ENCODE assay signal across 8 cellular contexts in genomic region chr21:45041351-45041805, GRCh38. TPM values are rescaled to one million over a fixed set of nuclear protein-coding genes. Genes with fewer than 3 reads are reported as not detected.
DNase-seq lines count a peak whose midpoint lies in the region; ATAC-seq, FAIRE-seq and TF ChIP-seq lines count a peak whose summit lies in the region.

No MANE protein-coding gene starts in this region.

- H3K9me3 ChIP-seq in BE2C: peaks cover 7% of the 10 kb centered on the region; the same call in 1 of the 2 replicates
- no peaks in the 10 kb centered on the region for H3K9me3 ChIP-seq in pancreas
- H3K9me3 ChIP-seq in MM.1S (replicated peaks; ENCODE audit: insufficient read depth, low read length): no peaks in the 10 kb centered on the region

- no peaks in the 10 kb centered on the region for H4K20me1 ChIP-seq in MM.1S (ENCODE audit: insufficient read depth, low read length)

- no peaks in the 10 kb centered on the region for H3K36me3 ChIP-seq in BE2C
- no peaks in the 10 kb centered on the region for H3K36me3 ChIP-seq in pancreas
- no peaks in the 10 kb centered on the region for H3K36me3 ChIP-seq in MM.1S (replicated peaks; ENCODE audit: insufficient read depth, low read length)

- H3K27me3 ChIP-seq in BE2C (no peaks in the 10 kb centered on the region), pancreas (no peaks in the 10 kb centered on the region), MM.1S (replicated peaks; ENCODE audit: insufficient read depth, low read length) (peaks cover 92% of the 10 kb centered on the region)

- DNase-seq in BE2C (peak; percentile 67), RWPE1 (ENCODE audit: low spot score) (no peak), fibroblast of villous mesenchyme (ENCODE audit: low read depth) (peak; percentile 98), pancreas (peak in 2 of 6 donors; percentile 20 to 59), NCI-H748 (lab: John Stamatoyannopoulos, UW; ENCODE audit: unreplicated experiment) (no peak), endothelial cell (ENCODE audit: low spot score) (no peak), putamen (ENCODE audit: low spot score) (no peak), MM.1S (no peak)

- H3K4me3 Mint-ChIP-seq in endothelial cell (ENCODE audit: unreplicated experiment): no peak overlapping the region

- POLR2A ChIA-PET in RWPE1 (lab: Yijun Ruan, JAX; ENCODE audit: low non-redundant PET): no interaction called here

- no peaks in the 10 kb centered on the region for H3K79me2 ChIP-seq in MM.1S (ENCODE audit: low read length)

- no peak overlapping the region for H3K27ac Mint-ChIP-seq in endothelial cell (ENCODE audit: unreplicated experiment)

- H3F3A ChIP-seq in MM.1S (ENCODE audit: insufficient read depth, low read length): no peaks in the 10 kb centered on the region

- peak in 3 of 4 donors; percentile 65 to 86 (median 68) for ATAC-seq in pancreas

- no peaks in the 10 kb centered on the region for H3K4me1 ChIP-seq in BE2C
- no peaks in the 10 kb centered on the region for H3K4me1 ChIP-seq in pancreas
- H3K4me1 ChIP-seq in MM.1S (ENCODE audit: low read length): 0 out of 2 replicates have a peak, but pooled peaks cover 3% of the 10 kb centered on the region

- no peak overlapping the region for H2AFZ ChIP-seq in MM.1S (ENCODE audit: low read length)

- no peak overlapping the region for H3K4me2 ChIP-seq in MM.1S (ENCODE audit: low read depth, low read length)

- H3K27me3 Mint-ChIP-seq in endothelial cell (ENCODE audit: unreplicated experiment): peaks cover 5% of the 10 kb centered on the region

- no peak for FAIRE-seq in pancreas (lab: Jason Lieb, UNC)

- 28 to 46% methylated on average over 16 of the region's 16 CpGs for WGBS in pancreas, 2 donors

- TF ChIP-seq CTCF in BE2C (IDR thresholded peaks at IDR 0.05; ENCODE audit: low read depth, low read length): no peak
- TF ChIP-seq CTCF in RWPE1 (conservative IDR thresholded peaks at IDR 0.05; ENCODE audit: low read depth): no peak
- TF ChIP-seq CTCF in fibroblast of villous mesenchyme (IDR thresholded peaks at IDR 0.05; ENCODE audit: insufficient read depth, low read depth, low read length): no peak
- no peak for TF ChIP-seq CTCF in pancreas (IDR thresholded peaks at IDR 0.05)
- no peak for TF ChIP-seq CTCF in endothelial cell (IDR thresholded peaks at IDR 0.05; ENCODE audit: unreplicated experiment)
- no peak for TF ChIP-seq CTCF in MM.1S (IDR thresholded peaks at IDR 0.05; ENCODE audit: low read length)

- CTCF ChIA-PET in RWPE1 (lab: Yijun Ruan, JAX): no interaction called here

- H3K36me3 Mint-ChIP-seq in endothelial cell (ENCODE audit: low read depth, unreplicated experiment): peaks cover 14% of the 10 kb centered on the region

- peaks cover 5% of the 10 kb centered on the region for H3K4me1 Mint-ChIP-seq in endothelial cell (ENCODE audit: unreplicated experiment)

- H3K9ac ChIP-seq in MM.1S (ENCODE audit: low read length): no peak overlapping the region

- no peaks in the 10 kb centered on the region for H3K9me2 ChIP-seq in MM.1S (replicated peaks; ENCODE audit: insufficient read depth, low read length)

- H3K27ac ChIP-seq in RWPE1 (peak overlapping the region; percentile 65), pancreas (no peak overlapping the region), MM.1S (ENCODE audit: low read length) (no peak overlapping the region)

- H3K4me3 ChIP-seq in BE2C (ENCODE audit: low read depth, low read length): no peak overlapping the region
- H3K4me3 ChIP-seq in fibroblast of villous mesenchyme (ENCODE audit: low read depth, low read length): peak overlapping the region; percentile 31
- H3K4me3 ChIP-seq in pancreas: no peak overlapping the region
- no peak overlapping the region for H3K4me3 ChIP-seq in MM.1S (ENCODE audit: low read length)

- intact Hi-C loops in pancreas (cut with DNase I): no loop called here

- H3K9me3 Mint-ChIP-seq in endothelial cell (ENCODE audit: unreplicated experiment): no peaks in the 10 kb centered on the region

RNA-seq across cellular contexts. Expression of gene ADARB1, which starts 33.0 kb away (rescaled TPM):
- polyA plus RNA-seq in BE2C (2012; ENCODE audit: insufficient read depth, insufficient read length, low read depth): 18.3 TPM
- total RNA-seq in fibroblast of villous mesenchyme (14.5 and 16.4 TPM in 2 replicates), pancreas (10 to 100 TPM in 1 of 6 donors, 1 to 10 TPM in 5; 5.4 to 10.1 (median 6.3) TPM), endothelial cell (ENCODE audit: unreplicated experiment) (14.5 TPM)
- 1 to 10 TPM; 5.6 to 7.9 TPM for polyA plus RNA-seq in pancreas

Comparison
In these comparisons a context has a peak if more than half of its experiments do, and no peak if none do; other contexts are left out.
1. DNase-seq: peak in BE2C (single experiment) and fibroblast of villous mesenchyme (single experiment); none in RWPE1 (single experiment), NCI-H748 (single experiment), endothelial cell (single experiment), putamen (single experiment) and MM.1S (single experiment).